ENCODE assay signal across 1 cellular context in the genomic region with DNA sequence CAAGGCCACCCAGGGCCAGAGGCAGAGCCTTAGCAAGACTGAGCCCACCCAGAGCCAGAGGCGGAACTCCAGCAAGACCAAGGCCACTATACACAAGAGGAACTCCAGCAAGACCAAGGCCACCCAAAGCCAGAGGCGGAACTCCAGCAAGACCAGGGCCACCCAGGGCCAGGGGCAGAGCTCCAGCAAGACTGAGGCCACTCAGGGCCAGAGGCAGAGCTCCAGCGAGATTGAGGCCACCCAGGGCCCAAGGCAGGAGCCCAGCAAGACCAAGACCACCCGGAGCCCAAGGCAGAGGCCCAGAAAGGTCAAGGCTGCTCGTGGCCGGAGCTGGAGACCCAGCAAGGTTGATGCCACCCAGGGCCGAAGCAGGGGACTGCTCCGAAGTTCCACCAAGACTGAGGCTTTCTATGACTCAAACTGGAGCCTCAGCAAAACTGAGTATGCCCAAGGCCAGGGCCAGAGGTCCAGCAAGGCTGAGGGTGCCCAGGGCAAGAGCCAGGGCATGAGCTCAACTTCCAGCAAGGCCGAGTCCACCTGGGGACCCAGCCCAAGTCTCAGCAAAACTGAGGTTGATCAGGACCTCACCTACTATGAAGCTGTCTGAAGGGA.
TF ChIP-seq lines count a peak whose summit lies in the region.

No MANE protein-coding gene starts in this region.

TF ChIP-seq in H1, 55 proteins besides CTCF, POLR2A, EP300 and RAD21:
- TF ChIP-seq, protein P1, sequence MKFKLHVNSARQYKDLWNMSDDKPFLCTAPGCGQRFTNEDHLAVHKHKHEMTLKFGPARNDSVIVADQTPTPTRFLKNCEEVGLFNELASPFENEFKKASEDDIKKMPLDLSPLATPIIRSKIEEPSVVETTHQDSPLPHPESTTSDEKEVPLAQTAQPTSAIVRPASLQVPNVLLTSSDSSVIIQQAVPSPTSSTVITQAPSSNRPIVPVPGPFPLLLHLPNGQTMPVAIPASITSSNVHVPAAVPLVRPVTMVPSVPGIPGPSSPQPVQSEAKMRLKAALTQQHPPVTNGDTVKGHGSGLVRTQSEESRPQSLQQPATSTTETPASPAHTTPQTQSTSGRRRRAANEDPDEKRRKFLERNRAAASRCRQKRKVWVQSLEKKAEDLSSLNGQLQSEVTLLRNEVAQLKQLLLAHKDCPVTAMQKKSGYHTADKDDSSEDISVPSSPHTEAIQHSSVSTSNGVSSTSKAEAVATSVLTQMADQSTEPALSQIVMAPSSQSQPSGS (IDR thresholded peaks at IDR 0.05; ENCODE audit: low read length), result no peak
- TF ChIP-seq ZNF274 (IDR thresholded peaks at IDR 0.05; ENCODE audit: borderline replicate concordance, extremely low read depth, low read length) (no peak), SIRT6 (IDR thresholded peaks at IDR 0.05; ENCODE audit: low read length) (no peak), CHD2 (IDR thresholded peaks at IDR 0.05; ENCODE audit: low read length) (no peak), TAF1 (IDR thresholded peaks at IDR 0.05; ENCODE audit: low read depth, low read length) (no peak), JUN (IDR thresholded peaks at IDR 0.05; ENCODE audit: low read depth, low read length) (no peak), HDAC2 (IDR thresholded peaks at IDR 0.05; ENCODE audit: borderline replicate concordance in 1 of 2, low read depth in 2 of 2, low read length in 2 of 2) (no peak), POLR2AphosphoS5 (IDR thresholded peaks at IDR 0.05; ENCODE audit: low read depth, low read length) (no peak), SP4 (IDR thresholded peaks at IDR 0.05; ENCODE audit: low read length) (no peak), SAP30 (IDR thresholded peaks at IDR 0.05; ENCODE audit: insufficient read depth, insufficient replicate concordance, low read length) (no peak), HDAC6 (IDR thresholded peaks at IDR 0.05; ENCODE audit: low read depth, low read length) (no peak), CREB1 (IDR thresholded peaks at IDR 0.05) (no peak), RFX5 (IDR thresholded peaks at IDR 0.05; ENCODE audit: borderline replicate concordance, low read depth, low read length) (no peak), BCL11A (IDR thresholded peaks at IDR 0.05; ENCODE audit: low read depth in 2 of 2, low read length in 2 of 2) (no peak), CBX8 (IDR thresholded peaks at IDR 0.05; ENCODE audit: borderline replicate concordance, low read depth, low read length) (no peak)
- TF ChIP-seq, protein P2, sequence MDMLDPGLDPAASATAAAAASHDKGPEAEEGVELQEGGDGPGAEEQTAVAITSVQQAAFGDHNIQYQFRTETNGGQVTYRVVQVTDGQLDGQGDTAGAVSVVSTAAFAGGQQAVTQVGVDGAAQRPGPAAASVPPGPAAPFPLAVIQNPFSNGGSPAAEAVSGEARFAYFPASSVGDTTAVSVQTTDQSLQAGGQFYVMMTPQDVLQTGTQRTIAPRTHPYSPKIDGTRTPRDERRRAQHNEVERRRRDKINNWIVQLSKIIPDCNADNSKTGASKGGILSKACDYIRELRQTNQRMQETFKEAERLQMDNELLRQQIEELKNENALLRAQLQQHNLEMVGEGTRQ (IDR thresholded peaks at IDR 0.05; ENCODE audit: low read length), result no peak
